In genomic region chr11:1163911-1164735, GRCh38 we compare ENCODE assay signal across 27 cellular contexts. TPM values are rescaled to one million over a fixed set of nuclear protein-coding genes. Genes with fewer than 3 reads are reported as not detected.
A peak's percentile ranks its signal among the peaks of the same experiment; 100 is the strongest.
DNase-seq lines count a peak whose midpoint lies in the region; ATAC-seq, FAIRE-seq and TF ChIP-seq lines count a peak whose summit lies in the region.
"Had no signal": no experiment of that assay in that cellular context is flagged by ENCODE, and none has a peak within 500 bp of the region (broad histone marks: within the 10 kb centered on the region; RNA-seq: fewer than 3 reads in every experiment).

No MANE protein-coding gene starts in this region.

- TF ChIP-seq EP300 in HepG2 (IDR thresholded peaks at IDR 0.05; ENCODE audit: low read depth in 2 of 2, low read length in 2 of 2) (no peak), HepG2 (CRISPR knock-in tag; IDR thresholded peaks at IDR 0.05; ENCODE audit: borderline replicate concordance) (no peak)

- no peaks in the 10 kb centered on the region for H3K27me3 Mint-ChIP-seq in Calu3 (ENCODE audit: unreplicated experiment)

- H3K79me2 ChIP-seq in HepG2 (ENCODE audit: insufficient read depth, low read length), result no peaks in the 10 kb centered on the region

- peaks cover 17% of the 10 kb centered on the region for H3K36me3 Mint-ChIP-seq in Calu3 (ENCODE audit: insufficient read depth, unreplicated experiment)
- H3K36me3 Mint-ChIP-seq: CD8-positive, alpha-beta T cell; memory B cell; naive thymus-derived CD4-positive, alpha-beta T cell had no signal

- in situ Hi-C loops in HepG2 (cut with HindIII; ENCODE audit: extremely low pct_ligation_motif_present, low pct_unique_long_range_greater_than_20kb), result no loop called here

- CTCF ChIA-PET in HepG2 (lab: Yijun Ruan, JAX; ENCODE audit: low intra/inter-chr PET ratio, low total read pairs) (no interaction called here), Calu3 (lab: Charles Lee) (interaction anchor here (0.6 kb wide), 1 partner anchor 317 kb away, joined by 5 read pairs; no protein-coding TSS in a partner anchor)

- no peaks in the 10 kb centered on the region for H3K36me3 ChIP-seq in right lobe of liver
- no peaks in the 10 kb centered on the region for H3K36me3 ChIP-seq in HepG2 (replicated peaks in 1 of 2; ENCODE audit: control insufficient read depth in 1 of 2, insufficient read depth in 2 of 2, low read length in 2 of 2)
- H3K36me3 ChIP-seq in RWPE2 (ENCODE audit: low read depth), result no peaks in the 10 kb centered on the region
- H3K36me3 ChIP-seq: ovary, thyroid gland had no signal

- DNase-seq in right lobe of liver, result peak in 2 of 3 donors; percentile 41 to 43
- DNase-seq in HepG2 (ENCODE audit: low spot score), result no peak
- peak; percentile 55 for DNase-seq in RWPE2 (ENCODE audit: low spot score)
- DNase-seq in mesenteric fat pad (ENCODE audit: low spot score), result peak; percentile 88
- DNase-seq in NK-92 treated with Interleukin-12 subunit alpha and Interleukin-12 subunit beta, amount 100 ng/mL, for 24 hours (lab: John Stamatoyannopoulos, UW), result no peak
- DNase-seq in Calu3, result no peak
- DNase-seq: activated CD4-positive, alpha-beta T cell treated with anti-CD3 and anti-CD28 coated beads, Interleukin-2, amount 50 U/mL, for 4 hours; activated naive CD4-positive, alpha-beta T cell treated with Interleukin-2 at 50 U/mL for 16 hours; activated T-cell treated with anti-CD3 and anti-CD28 coated beads for 4 hours; CD8-positive, alpha-beta T cell; erythroblast; foreskin keratinocyte; HCEC 1CT; hippocampal formation; naive thymus-derived CD4-positive, alpha-beta T cell; NCI-H1092 treated with DMSO at 0.1 percent for 48 hours; NCI-H2029 treated with DMSO at 0.1 percent for 48 hours; NCI-H526; SIG-M5; thyroid gland had no signal

- TF ChIP-seq CTCF in right lobe of liver (IDR thresholded peaks at IDR 0.05), result no peak
- no peak for TF ChIP-seq CTCF in HepG2 (CRISPR knock-in tag; IDR thresholded peaks at IDR 0.05)
- no peak for TF ChIP-seq CTCF in RWPE2 (IDR thresholded peaks at IDR 0.05; ENCODE audit: poor library complexity, severe bottlenecking)
- no peak for TF ChIP-seq CTCF in Calu3 (IDR thresholded peaks at IDR 0.05; ENCODE audit: unreplicated experiment)

- no peaks in the 10 kb centered on the region for H4K20me1 ChIP-seq in HepG2 (ENCODE audit: insufficient read depth, low read length)

- ATAC-seq in right lobe of liver, result no peak
- ATAC-seq in HepG2, result no peak
- no peak for ATAC-seq in RWPE2 (ENCODE audit: low read depth)
- ATAC-seq in GM18511 (IDR thresholded peaks at IDR 0.05; ENCODE audit: unreplicated experiment), result no peak
- ATAC-seq in HG02571 (IDR thresholded peaks at IDR 0.05; ENCODE audit: unreplicated experiment), result no peak
- ATAC-seq: CD8-positive, alpha-beta T cell; foreskin keratinocyte; naive thymus-derived CD4-positive, alpha-beta T cell had no signal

- H3K27me3 ChIP-seq in right lobe of liver (no peaks in the 10 kb centered on the region), HepG2 (ENCODE audit: control insufficient read depth in 1 of 2, insufficient read depth in 2 of 2, low read length in 2 of 2) (peaks cover 11 to 50% of the 10 kb centered on the region in 2 experiments; a peak in 4 of 5 replicates), RWPE2 (ENCODE audit: insufficient read depth, poor library complexity, severe bottlenecking) (no peaks in the 10 kb centered on the region)
- H3K27me3 ChIP-seq: foreskin keratinocyte, ovary, thyroid gland had no signal

- H3K9me3 ChIP-seq in right lobe of liver (no peaks in the 10 kb centered on the region), HepG2 (ENCODE audit: low read length) (no peaks in the 10 kb centered on the region), RWPE2 (ENCODE audit: severe bottlenecking) (no peaks in the 10 kb centered on the region)
- H3K9me3 ChIP-seq: ovary, thyroid gland had no signal

- no peak for TF ChIP-seq POLR2A in right lobe of liver (IDR thresholded peaks at IDR 0.05)
- no peak for TF ChIP-seq POLR2A in HepG2 (IDR thresholded peaks at IDR 0.05; ENCODE audit: insufficient read depth in 1 of 2, low read depth in 2 of 2, low read length in 2 of 2)

- H3K27ac Mint-ChIP-seq in Calu3 (ENCODE audit: unreplicated experiment), result no peak overlapping the region
- H3K27ac Mint-ChIP-seq: CD8-positive, alpha-beta T cell; memory B cell; naive thymus-derived CD4-positive, alpha-beta T cell had no signal

- FAIRE-seq in HepG2 (lab: Jason Lieb, UNC), result no peak
- FAIRE-seq: HTR-8/SVneo, keratinocyte had no signal

- H3K9me3 Mint-ChIP-seq in Calu3 (ENCODE audit: low read depth, unreplicated experiment), result no peaks in the 10 kb centered on the region
- H3K9me3 Mint-ChIP-seq: CD8-positive, alpha-beta T cell; memory B cell had no signal

- no peak overlapping the region for H3K27ac ChIP-seq in right lobe of liver
- H3K27ac ChIP-seq in HepG2 (ENCODE audit: extremely low read length, insufficient read depth, low read length), result no peak overlapping the region
- no peak overlapping the region for H3K27ac ChIP-seq in RWPE2 (ENCODE audit: poor library complexity, severe bottlenecking)
- H3K27ac ChIP-seq: foreskin keratinocyte, ovary, thyroid gland had no signal

- no peak overlapping the region for H2AFZ ChIP-seq in HepG2 (ENCODE audit: low read length)

- WGBS in right lobe of liver (ENCODE audit: insufficient coverage, low coverage, low lambda C conversion rate, missing lambda C conversion rate), result 20% methylated on average over 4 of the region's 28 CpGs
- 0% methylated on average over 1 of the region's 28 CpGs for WGBS in HepG2 (ENCODE audit: low lambda C conversion rate)

- H3K4me1 Mint-ChIP-seq in Calu3 (ENCODE audit: low read depth, unreplicated experiment), result no peaks in the 10 kb centered on the region
- H3K4me1 Mint-ChIP-seq: memory B cell; naive thymus-derived CD4-positive, alpha-beta T cell had no signal

- no peak overlapping the region for H3K4me2 ChIP-seq in HepG2 (ENCODE audit: low read depth, low read length)

- H3K4me3 ChIP-seq in right lobe of liver (no peak overlapping the region), HepG2 (replicated peaks in 1 of 3; ENCODE audit: insufficient read depth in 1 of 3, low read depth in 2 of 3, low read length in 3 of 3) (no peak overlapping the region), RWPE2 (ENCODE audit: severe bottlenecking) (no peak overlapping the region)
- H3K4me3 ChIP-seq: ovary, thyroid gland had no signal

- no TSS peak for BruUV-seq in HepG2 (replicated peaks; lab: Mats Ljungman, UMichigan)
- BruUV-seq in Calu3 (replicated peaks; lab: Mats Ljungman, UMichigan), result no TSS peak

- H3K4me1 ChIP-seq in right lobe of liver, result no peaks in the 10 kb centered on the region
- no peaks in the 10 kb centered on the region for H3K4me1 ChIP-seq in HepG2 (ENCODE audit: insufficient read depth, low read length)
- H3K4me1 ChIP-seq in RWPE2 (ENCODE audit: insufficient read depth, poor library complexity, severe bottlenecking), result no peaks in the 10 kb centered on the region
- H3K4me1 ChIP-seq: foreskin keratinocyte, thyroid gland had no signal

- H3K4me3 Mint-ChIP-seq in Calu3 (ENCODE audit: low read depth, unreplicated experiment), result no peak overlapping the region
- H3K4me3 Mint-ChIP-seq: CD8-positive, alpha-beta T cell; memory B cell; naive thymus-derived CD4-positive, alpha-beta T cell had no signal

- intact Hi-C loops in right lobe of liver (cut with DNase I) (no loop called here), HepG2 (cut with micrococcal nuclease; ENCODE audit: unreplicated experiment) (no loop called here), Calu3 (cut with micrococcal nuclease; ENCODE audit: unreplicated experiment) (no loop called here)

- TF ChIP-seq RAD21 in HepG2 (CRISPR knock-in tag; IDR thresholded peaks at IDR 0.05), result no peak

- POLR2A ChIA-PET in HepG2 (lab: Yijun Ruan, JAX), result no interaction called here

- H3K9ac ChIP-seq in HepG2 (ENCODE audit: insufficient read depth, low read depth, low read length), result no peak overlapping the region

RNA-seq across cellular contexts. Expression of gene MUC5AC, which starts 6.4 kb away (rescaled TPM):
- total RNA-seq in right lobe of liver (not detected), HepG2 (2016; rRNA removed; fragmentation: Illumina TruSeq; extraction: Trizol) (not detected in 2 replicates), mesenteric fat pad (not detected), Calu3 (2022) (51.2 and 145 TPM in 2 replicates)
- not detected in 2 replicates for total RNA-seq in HepG2 (2016; cell fraction: cytosol; rRNA removed; fragmentation: Illumina TruSeq; extraction: Trizol; ENCODE audit: low read depth)
- not detected in 2 replicates for total RNA-seq in HepG2 (2016; cell fraction: insoluble cytoplasmic fraction; rRNA removed; fragmentation: Illumina TruSeq; extraction: Trizol)
- total RNA-seq in HepG2 (2016; cell fraction: membrane; rRNA removed; fragmentation: Illumina TruSeq; extraction: Trizol), result not detected in 2 replicates
- total RNA-seq in HepG2 (2016; cell fraction: nucleus; rRNA removed; fragmentation: Illumina TruSeq; extraction: Trizol), result not detected in 2 replicates
- under 0.01 TPM in 2 replicates for polyA plus RNA-seq in HepG2 (2011; rRNA removed)
- polyA plus RNA-seq in HepG2 (2011; cell fraction: cytosol; rRNA removed), result under 0.01 TPM in 1 of 2 replicates, not detected in the other
- 0.02 TPM in 2 replicates for polyA plus RNA-seq in HepG2 (2011; cell fraction: nucleus; rRNA removed)
- not detected in 2 replicates for polyA plus RNA-seq in HepG2 (2012)
- polyA plus RNA-seq in HepG2 (2016; cell fraction: cytosol; fragmentation: Illumina TruSeq; extraction: Trizol; ENCODE audit: low read depth), result not detected in 2 replicates
- not detected in 2 replicates for polyA plus RNA-seq in HepG2 (2016; cell fraction: insoluble cytoplasmic fraction; fragmentation: Illumina TruSeq; extraction: Trizol; ENCODE audit: low read depth)
- polyA plus RNA-seq in HepG2 (2016; cell fraction: membrane; fragmentation: Illumina TruSeq; extraction: Trizol; ENCODE audit: low read depth), result not detected in 2 replicates
- polyA plus RNA-seq in HepG2 (2016; cell fraction: nucleus; fragmentation: Illumina TruSeq; extraction: Trizol; ENCODE audit: insufficient read depth, low read depth), result 0.03 TPM in 1 of 2 replicates, not detected in the other
- polyA minus RNA-seq in HepG2 (2011; rRNA and poly(A)+ RNA removed; ENCODE audit: low replicate concordance), result not detected in 2 replicates
- polyA minus RNA-seq in HepG2 (2011; cell fraction: cytosol; rRNA and poly(A)+ RNA removed), result not detected in 2 replicates
- not detected in 2 replicates for polyA minus RNA-seq in HepG2 (2011; cell fraction: nucleus; rRNA and poly(A)+ RNA removed)
- total RNA-seq: CD8-positive, alpha-beta T cell; foreskin keratinocyte; naive thymus-derived CD4-positive, alpha-beta T cell; T-helper 1 cell treated with Interleukin-12 subunit alpha and Interleukin-12 subunit beta and Interleukin-4 antibody, amounts not matched to agents 30 ng/mL and 1 ng/mL, for 36 hours; thyroid gland had no signal
- polyA plus RNA-seq: foreskin keratinocyte; keratinocyte; naive thymus-derived CD4-positive, alpha-beta T cell; ovary had no signal

RNA-seq across cellular contexts. Expression of gene MUC5B, which starts 58.7 kb away (rescaled TPM):
- total RNA-seq in right lobe of liver (1 to 10 TPM in 2 of 6 experiments, under 1 TPM in 4; 0.06 to 3.7 (median 0.78) TPM), HepG2 (2016; rRNA removed; fragmentation: Illumina TruSeq; extraction: Trizol) (not detected in 2 replicates), mesenteric fat pad (not detected), Calu3 (2022) (3.4 and 10.5 TPM in 2 replicates)
- under 0.01 TPM in 1 of 2 replicates, not detected in the other for total RNA-seq in HepG2 (2016; cell fraction: cytosol; rRNA removed; fragmentation: Illumina TruSeq; extraction: Trizol; ENCODE audit: low read depth)
- total RNA-seq in HepG2 (2016; cell fraction: insoluble cytoplasmic fraction; rRNA removed; fragmentation: Illumina TruSeq; extraction: Trizol), result not detected in 2 replicates
- total RNA-seq in HepG2 (2016; cell fraction: membrane; rRNA removed; fragmentation: Illumina TruSeq; extraction: Trizol), result not detected in 2 replicates
- not detected in 2 replicates for total RNA-seq in HepG2 (2016; cell fraction: nucleus; rRNA removed; fragmentation: Illumina TruSeq; extraction: Trizol)
- 0.01 and 0.05 TPM in 2 replicates for polyA plus RNA-seq in HepG2 (2011; rRNA removed)
- under 0.01 and 0.01 TPM in 2 replicates for polyA plus RNA-seq in HepG2 (2011; cell fraction: cytosol; rRNA removed)
- polyA plus RNA-seq in HepG2 (2011; cell fraction: nucleus; rRNA removed), result 0.18 and 0.99 TPM in 2 replicates
- polyA plus RNA-seq in HepG2 (2012), result 2.3 and 3.1 TPM in 2 replicates
- polyA plus RNA-seq in HepG2 (2016; cell fraction: cytosol; fragmentation: Illumina TruSeq; extraction: Trizol; ENCODE audit: low read depth), result not detected in 2 replicates
- not detected in 2 replicates for polyA plus RNA-seq in HepG2 (2016; cell fraction: insoluble cytoplasmic fraction; fragmentation: Illumina TruSeq; extraction: Trizol; ENCODE audit: low read depth)
- not detected in 2 replicates for polyA plus RNA-seq in HepG2 (2016; cell fraction: membrane; fragmentation: Illumina TruSeq; extraction: Trizol; ENCODE audit: low read depth)
- not detected in 2 replicates for polyA plus RNA-seq in HepG2 (2016; cell fraction: nucleus; fragmentation: Illumina TruSeq; extraction: Trizol; ENCODE audit: insufficient read depth, low read depth)
- polyA minus RNA-seq in HepG2 (2011; rRNA and poly(A)+ RNA removed; ENCODE audit: low replicate concordance), result 0.02 and 0.06 TPM in 2 replicates
- 0.69 TPM in 1 of 2 replicates, not detected in the other for polyA minus RNA-seq in HepG2 (2011; cell fraction: cytosol; rRNA and poly(A)+ RNA removed)
- polyA minus RNA-seq in HepG2 (2011; cell fraction: nucleus; rRNA and poly(A)+ RNA removed), result 0.26 and 0.50 TPM in 2 replicates
- total RNA-seq: CD8-positive, alpha-beta T cell; foreskin keratinocyte; naive thymus-derived CD4-positive, alpha-beta T cell; T-helper 1 cell treated with Interleukin-12 subunit alpha and Interleukin-12 subunit beta and Interleukin-4 antibody, amounts not matched to agents 30 ng/mL and 1 ng/mL, for 36 hours; thyroid gland had no signal
- polyA plus RNA-seq: foreskin keratinocyte; keratinocyte; naive thymus-derived CD4-positive, alpha-beta T cell had no signal

Comparison
In these comparisons a context has a peak if more than half of its experiments do, and no peak if none do; other contexts are left out.
1. DNase-seq: peak in right lobe of liver (2 of 3), RWPE2 (single experiment) and mesenteric fat pad (single experiment); none in HepG2 (single experiment), NK-92 treated with Interleukin-12 subunit alpha and Interleukin-12 subunit beta, amount 100 ng/mL, for 24 hours (single experiment) and Calu3 (single experiment).
2. RNA of gene MUC5AC, which starts 6.4 kb away (total RNA-seq): 51.2 to 145 TPM in Calu3; not detected in right lobe of liver, not detected in HepG2 and not detected in mesenteric fat pad (single experiment); every median in the first group is over 10 times any median in the second.